ENCODE assay signal across 16 cellular contexts in genomic region chr18:57772387-57772799, GRCh38. TPM values are rescaled to one million over a fixed set of nuclear protein-coding genes. Genes with fewer than 3 reads are reported as not detected.
DNase-seq lines count a peak whose midpoint lies in the region; ATAC-seq, FAIRE-seq and TF ChIP-seq lines count a peak whose summit lies in the region.
"Had no signal": no experiment of that assay in that cellular context is flagged by ENCODE, and none has a peak within 500 bp of the region (broad histone marks: within the 10 kb centered on the region; RNA-seq: fewer than 3 reads in every experiment).

No MANE protein-coding gene starts in this region.

- DNase-seq in NCI-H146 treated with DMSO at 0.1 percent for 48 hours (lab: John Stamatoyannopoulos, UW; ENCODE audit: unreplicated experiment) (peak; percentile 59), bronchial epithelial cell (ENCODE audit: low read depth) (peak; percentile 60), HepG2 (ENCODE audit: low spot score) (peak; percentile 72), stomach (peak; percentile 79), cortex of kidney (lab: John Stamatoyannopoulos, UW) (no peak), SIG-M5 (lab: John Stamatoyannopoulos, UW) (no peak)
- DNase-seq in stimulated activated CD8-positive, alpha-beta memory T cell treated with anti-CD3 and anti-CD28 coated beads, Interleukin-4, amount 100 ng/mL, for 48 hours, result no peak
- no peak for DNase-seq in activated naive CD8-positive, alpha-beta T cell treated with anti-CD3 and anti-CD28 coated beads, Interleukin-2, amount 50 U/mL, for 24 hours
- DNase-seq: activated CD8-positive, alpha-beta memory T cell treated with anti-CD3 and anti-CD28 coated beads, Interleukin-2, amount 10 ng/mL, durations not matched to agents 7 days and 5 days; CD8-positive, alpha-beta T cell; naive thymus-derived CD4-positive, alpha-beta T cell; NCI-H1105; substantia nigra had no signal

- TF ChIP-seq POLR2A in HepG2 (IDR thresholded peaks at IDR 0.05; ENCODE audit: insufficient read depth in 1 of 2, low read depth in 2 of 2, low read length in 2 of 2) (0 out of 4 replicates have a peak, but pooled peaks of 1 of the 2 experiments have one; percentile 31), stomach (IDR thresholded peaks at IDR 0.05) (no peak)

- in situ Hi-C loops in HepG2 (cut with HindIII; ENCODE audit: extremely low pct_ligation_motif_present, low pct_unique_long_range_greater_than_20kb), result no loop called here

- 9% methylated on average over 7 of the region's 9 CpGs for WGBS in HepG2 (ENCODE audit: low lambda C conversion rate)
- WGBS in stomach, 5 donors, result 31 to 48% (median 36%) methylated on average over 9 of the region's 9 CpGs

- FAIRE-seq in bronchial epithelial cell (lab: Jason Lieb, UNC) (peak; percentile 43), HepG2 (lab: Jason Lieb, UNC) (peak; percentile 83)

- H3K4me3 Mint-ChIP-seq in activated naive CD8-positive, alpha-beta T cell treated with anti-CD3 and anti-CD28 coated beads, Interleukin-2, amount 50 U/mL, for 24 hours, result no peak overlapping the region
- H3K4me3 Mint-ChIP-seq: activated CD8-positive, alpha-beta memory T cell treated with anti-CD3 and anti-CD28 coated beads, Interleukin-2, amount 10 ng/mL, durations not matched to agents 7 days and 5 days; activated naive CD4-positive, alpha-beta T cell treated with anti-CD3 and anti-CD28 coated beads, Interleukin-2, amount 50 U/mL, for 24 hours; CD8-positive, alpha-beta T cell; central memory CD8-positive, alpha-beta T cell; naive thymus-derived CD4-positive, alpha-beta T cell had no signal

- intact Hi-C loops in HepG2 (cut with micrococcal nuclease; ENCODE audit: unreplicated experiment), result no loop called here
- intact Hi-C loops in stomach (cut with DNase I; ENCODE audit: low total_unique reads), result no loop called here

- H3K4me2 ChIP-seq in HepG2 (ENCODE audit: low read depth, low read length), result peak overlapping the region; percentile 59

- peak; percentile 94 for ATAC-seq in HepG2
- no peak for ATAC-seq in activated naive CD8-positive, alpha-beta T cell treated with anti-CD3 and anti-CD28 coated beads, Interleukin-2, amount 50 U/mL, for 24 hours
- ATAC-seq: activated CD8-positive, alpha-beta memory T cell treated with anti-CD3 and anti-CD28 coated beads, Interleukin-2, amount 10 ng/mL, durations not matched to agents 7 days and 5 days; CD8-positive, alpha-beta T cell; naive thymus-derived CD4-positive, alpha-beta T cell had no signal

- no peak overlapping the region for H3K4me3 ChIP-seq in bronchial epithelial cell (ENCODE audit: low read depth, low read length)
- peak overlapping the region in 1 of 3 experiments; percentile 22; a peak in 2 of 6 replicates for H3K4me3 ChIP-seq in HepG2 (replicated peaks in 1 of 3; ENCODE audit: insufficient read depth in 1 of 3, low read depth in 2 of 3, low read length in 3 of 3)
- H3K4me3 ChIP-seq in stomach, result no peak overlapping the region
- H3K4me3 ChIP-seq: SK-N-MC had no signal

- H3K36me3 ChIP-seq in bronchial epithelial cell (ENCODE audit: control insufficient read depth, insufficient read depth, low read length) (no peaks in the 10 kb centered on the region), HepG2 (replicated peaks in 1 of 2; ENCODE audit: control insufficient read depth in 1 of 2, insufficient read depth in 2 of 2, low read length in 2 of 2) (no peaks in the 10 kb centered on the region), stomach (no peaks in the 10 kb centered on the region)

- peak; percentile 68 to 75; a peak in 2 of 4 replicates for TF ChIP-seq EP300 in HepG2 (IDR thresholded peaks at IDR 0.05; ENCODE audit: low read depth in 2 of 2, low read length in 2 of 2)
- peak; percentile 78; the same call in 1 of the 2 replicates for TF ChIP-seq EP300 in HepG2 (CRISPR knock-in tag; IDR thresholded peaks at IDR 0.05; ENCODE audit: borderline replicate concordance)
- no peak for TF ChIP-seq EP300 in stomach (IDR thresholded peaks at IDR 0.05)

- H2AFZ ChIP-seq in HepG2 (ENCODE audit: low read length), result peak overlapping the region; percentile 52

- peaks cover 26% of the 10 kb centered on the region for H3K4me1 Mint-ChIP-seq in activated naive CD8-positive, alpha-beta T cell treated with anti-CD3 and anti-CD28 coated beads, Interleukin-2, amount 50 U/mL, for 24 hours

- no peaks in the 10 kb centered on the region for H3K9me3 Mint-ChIP-seq in activated naive CD8-positive, alpha-beta T cell treated with anti-CD3 and anti-CD28 coated beads, Interleukin-2, amount 50 U/mL, for 24 hours
- H3K9me3 Mint-ChIP-seq: activated naive CD4-positive, alpha-beta T cell treated with anti-CD3 and anti-CD28 coated beads, Interleukin-2, amount 50 U/mL, for 24 hours; CD8-positive, alpha-beta T cell; central memory CD8-positive, alpha-beta T cell; naive thymus-derived CD4-positive, alpha-beta T cell had no signal

- POLR2A ChIA-PET in HepG2 (lab: Yijun Ruan, JAX), result interaction anchor here (0.8 to 1.5 kb wide), 3 partner anchors 12 to 13 kb away, joined by 3 read pairs; no protein-coding TSS in a partner anchor

- H3K9ac ChIP-seq in HepG2 (ENCODE audit: insufficient read depth, low read depth, low read length), result peak overlapping the region; percentile 38

- peaks cover 4% of the 10 kb centered on the region for H3K27me3 Mint-ChIP-seq in activated naive CD8-positive, alpha-beta T cell treated with anti-CD3 and anti-CD28 coated beads, Interleukin-2, amount 50 U/mL, for 24 hours
- H3K27me3 Mint-ChIP-seq: activated CD8-positive, alpha-beta memory T cell treated with anti-CD3 and anti-CD28 coated beads, Interleukin-2, amount 10 ng/mL, durations not matched to agents 7 days and 5 days; activated naive CD4-positive, alpha-beta T cell treated with anti-CD3 and anti-CD28 coated beads, Interleukin-2, amount 50 U/mL, for 24 hours; central memory CD8-positive, alpha-beta T cell had no signal

- BruUV-seq in HepG2 (replicated peaks; lab: Mats Ljungman, UMichigan), result no TSS peak

- H3K27me3 ChIP-seq in bronchial epithelial cell (ENCODE audit: control insufficient read depth, insufficient read depth, low read length), result no peaks in the 10 kb centered on the region
- H3K27me3 ChIP-seq in HepG2 (ENCODE audit: control insufficient read depth in 1 of 2, insufficient read depth in 2 of 2, low read length in 2 of 2), result no peaks in the 10 kb centered on the region
- no peaks in the 10 kb centered on the region for H3K27me3 ChIP-seq in stomach

- H3K4me1 ChIP-seq in HepG2 (ENCODE audit: insufficient read depth, low read length), result peaks cover 45% of the 10 kb centered on the region
- peaks cover 61 to 97% (median 85%) of the 10 kb centered on the region in 4 donors for H3K4me1 ChIP-seq in stomach

- H3K27ac ChIP-seq in HepG2 (ENCODE audit: extremely low read length, insufficient read depth, low read length) (peak overlapping the region; percentile 51), stomach (peak overlapping the region; percentile 65 to 89 (median 82))
- H3K27ac ChIP-seq: SK-N-MC had no signal

- H4K20me1 ChIP-seq in HepG2 (ENCODE audit: insufficient read depth, low read length), result no peaks in the 10 kb centered on the region

- TF ChIP-seq CTCF in bronchial epithelial cell (IDR thresholded peaks at IDR 0.05; ENCODE audit: insufficient read depth, low read length, severe bottlenecking) (no peak), HepG2 (CRISPR knock-in tag; IDR thresholded peaks at IDR 0.05) (no peak), stomach (IDR thresholded peaks at IDR 0.05) (no peak)

- no peak for TF ChIP-seq RAD21 in HepG2 (CRISPR knock-in tag; IDR thresholded peaks at IDR 0.05)

- H3K36me3 Mint-ChIP-seq in activated naive CD8-positive, alpha-beta T cell treated with anti-CD3 and anti-CD28 coated beads, Interleukin-2, amount 50 U/mL, for 24 hours (ENCODE audit: low read depth), result peaks cover 2% of the 10 kb centered on the region
- H3K36me3 Mint-ChIP-seq: activated CD8-positive, alpha-beta memory T cell treated with anti-CD3 and anti-CD28 coated beads, Interleukin-2, amount 10 ng/mL, durations not matched to agents 7 days and 5 days; activated naive CD4-positive, alpha-beta T cell treated with anti-CD3 and anti-CD28 coated beads, Interleukin-2, amount 50 U/mL, for 24 hours; CD8-positive, alpha-beta T cell had no signal

- H3K27ac Mint-ChIP-seq in activated naive CD8-positive, alpha-beta T cell treated with anti-CD3 and anti-CD28 coated beads, Interleukin-2, amount 50 U/mL, for 24 hours, result no peak overlapping the region
- H3K27ac Mint-ChIP-seq: activated CD8-positive, alpha-beta memory T cell treated with anti-CD3 and anti-CD28 coated beads, Interleukin-2, amount 10 ng/mL, durations not matched to agents 7 days and 5 days; activated naive CD4-positive, alpha-beta T cell treated with anti-CD3 and anti-CD28 coated beads, Interleukin-2, amount 50 U/mL, for 24 hours; CD8-positive, alpha-beta T cell; naive thymus-derived CD4-positive, alpha-beta T cell had no signal

- no peaks in the 10 kb centered on the region for H3K9me3 ChIP-seq in HepG2 (ENCODE audit: low read length)
- H3K9me3 ChIP-seq in stomach, result no peaks in the 10 kb centered on the region

- H3K79me2 ChIP-seq in HepG2 (ENCODE audit: insufficient read depth, low read length), result no peaks in the 10 kb centered on the region

- CTCF ChIA-PET in HepG2 (lab: Yijun Ruan, JAX; ENCODE audit: low intra/inter-chr PET ratio, low total read pairs), result no interaction called here

RNA-seq across cellular contexts. Expression of gene ATP8B1, which starts 30.7 kb away (rescaled TPM):
- 20.8 and 32.1 TPM in 2 replicates for total RNA-seq in bronchial epithelial cell
- total RNA-seq in HepG2 (2016; rRNA removed; fragmentation: Illumina TruSeq; extraction: Trizol), result 3.7 and 4.0 TPM in 2 replicates
- total RNA-seq in HepG2 (2016; cell fraction: cytosol; rRNA removed; fragmentation: Illumina TruSeq; extraction: Trizol; ENCODE audit: low read depth), result 0.79 and 0.81 TPM in 2 replicates
- 3.1 and 4.2 TPM in 2 replicates for total RNA-seq in HepG2 (2016; cell fraction: insoluble cytoplasmic fraction; rRNA removed; fragmentation: Illumina TruSeq; extraction: Trizol)
- total RNA-seq in HepG2 (2016; cell fraction: membrane; rRNA removed; fragmentation: Illumina TruSeq; extraction: Trizol), result 2.1 and 2.3 TPM in 2 replicates
- 6.1 and 6.4 TPM in 2 replicates for total RNA-seq in HepG2 (2016; cell fraction: nucleus; rRNA removed; fragmentation: Illumina TruSeq; extraction: Trizol)
- 2.3 and 2.8 TPM in 2 replicates for polyA plus RNA-seq in HepG2 (2011; rRNA removed)
- 1.5 and 2.0 TPM in 2 replicates for polyA plus RNA-seq in HepG2 (2011; cell fraction: cytosol; rRNA removed)
- 1.1 TPM in 2 replicates for polyA plus RNA-seq in HepG2 (2011; cell fraction: nucleus; rRNA removed)
- 1.3 and 1.7 TPM in 2 replicates for polyA plus RNA-seq in HepG2 (2012)
- polyA plus RNA-seq in HepG2 (2016; cell fraction: cytosol; fragmentation: Illumina TruSeq; extraction: Trizol; ENCODE audit: low read depth), result 0.23 and 0.26 TPM in 2 replicates
- polyA plus RNA-seq in HepG2 (2016; cell fraction: insoluble cytoplasmic fraction; fragmentation: Illumina TruSeq; extraction: Trizol; ENCODE audit: low read depth), result 1.3 and 1.4 TPM in 2 replicates
- polyA plus RNA-seq in HepG2 (2016; cell fraction: membrane; fragmentation: Illumina TruSeq; extraction: Trizol; ENCODE audit: low read depth), result 0.48 TPM in 2 replicates
- 3.1 and 4.7 TPM in 2 replicates for polyA plus RNA-seq in HepG2 (2016; cell fraction: nucleus; fragmentation: Illumina TruSeq; extraction: Trizol; ENCODE audit: insufficient read depth, low read depth)
- 0.89 and 4.0 TPM in 2 replicates for polyA minus RNA-seq in HepG2 (2011; rRNA and poly(A)+ RNA removed; ENCODE audit: low replicate concordance)
- polyA minus RNA-seq in HepG2 (2011; cell fraction: cytosol; rRNA and poly(A)+ RNA removed), result 3.3 and 5.1 TPM in 2 replicates
- polyA minus RNA-seq in HepG2 (2011; cell fraction: nucleus; rRNA and poly(A)+ RNA removed), result 6.0 and 8.6 TPM in 2 replicates
- total RNA-seq in stomach, result 100 to 1,000 TPM in 3 of 5 donors, 10 to 100 TPM in 2; 29.0 to 189 (median 107) TPM
- 10 to 100 TPM; 14.4 to 25.2 (median 14.9) TPM for polyA plus RNA-seq in stomach
- total RNA-seq: CD8-positive, alpha-beta T cell; naive thymus-derived CD4-positive, alpha-beta T cell had no signal
- polyA plus RNA-seq: naive thymus-derived CD4-positive, alpha-beta T cell had no signal

Comparison
In these comparisons a context has a peak if more than half of its experiments do, and no peak if none do; other contexts are left out.
1. DNase-seq: peak in NCI-H146 treated with DMSO at 0.1 percent for 48 hours (single experiment), bronchial epithelial cell (single experiment), HepG2 (single experiment) and stomach (single experiment); none in stimulated activated CD8-positive, alpha-beta memory T cell treated with anti-CD3 and anti-CD28 coated beads, Interleukin-4, amount 100 ng/mL, for 48 hours (single experiment), cortex of kidney (single experiment), activated naive CD8-positive, alpha-beta T cell treated with anti-CD3 and anti-CD28 coated beads, Interleukin-2, amount 50 U/mL, for 24 hours (single experiment) and SIG-M5 (single experiment).